ENCODE assay signal across 1 cellular context in the genomic region with DNA sequence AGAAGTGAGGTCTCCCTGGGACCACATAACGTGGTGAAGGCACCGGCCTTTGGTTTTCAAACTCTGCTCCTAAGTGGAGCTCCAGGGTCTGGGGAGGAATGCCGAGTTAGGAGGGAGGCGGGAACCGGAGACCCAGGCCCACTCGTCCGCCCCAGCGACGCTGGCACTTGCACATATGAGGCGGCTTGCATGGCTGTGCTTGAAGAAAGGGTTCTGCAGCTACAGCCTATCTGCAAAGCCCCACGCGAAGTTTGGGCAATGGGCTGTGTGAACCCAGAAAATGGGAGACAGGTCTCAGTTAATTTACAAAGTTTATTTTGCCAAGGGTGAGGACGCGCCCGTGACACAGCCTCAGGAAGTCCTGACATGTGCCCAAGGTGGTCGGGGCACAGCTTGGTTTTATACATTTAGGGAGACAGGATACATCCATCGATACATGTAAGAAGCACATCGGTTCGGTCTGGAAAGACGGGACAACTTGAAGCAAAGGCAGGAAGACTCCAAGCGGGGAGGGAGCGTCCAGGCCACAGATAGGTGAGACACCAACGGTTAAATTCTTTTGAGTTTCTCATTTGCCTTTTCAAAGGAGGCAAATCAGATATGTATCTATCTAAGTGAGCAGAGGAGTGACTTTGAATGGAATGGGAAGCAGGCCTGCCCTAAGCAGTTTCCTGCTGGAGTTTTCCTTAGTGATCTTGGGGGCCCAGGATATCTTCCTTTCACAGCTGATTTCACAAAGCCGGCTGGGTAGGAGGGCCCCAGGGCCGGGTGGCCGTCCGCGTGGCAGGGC.
TF ChIP-seq lines count a peak whose summit lies in the region.

No MANE protein-coding gene starts in this region.

TF ChIP-seq in HepG2, 621 proteins besides CTCF, POLR2A, EP300 and RAD21 (continued from another document and continues in another):
- TF ChIP-seq, protein P1, sequence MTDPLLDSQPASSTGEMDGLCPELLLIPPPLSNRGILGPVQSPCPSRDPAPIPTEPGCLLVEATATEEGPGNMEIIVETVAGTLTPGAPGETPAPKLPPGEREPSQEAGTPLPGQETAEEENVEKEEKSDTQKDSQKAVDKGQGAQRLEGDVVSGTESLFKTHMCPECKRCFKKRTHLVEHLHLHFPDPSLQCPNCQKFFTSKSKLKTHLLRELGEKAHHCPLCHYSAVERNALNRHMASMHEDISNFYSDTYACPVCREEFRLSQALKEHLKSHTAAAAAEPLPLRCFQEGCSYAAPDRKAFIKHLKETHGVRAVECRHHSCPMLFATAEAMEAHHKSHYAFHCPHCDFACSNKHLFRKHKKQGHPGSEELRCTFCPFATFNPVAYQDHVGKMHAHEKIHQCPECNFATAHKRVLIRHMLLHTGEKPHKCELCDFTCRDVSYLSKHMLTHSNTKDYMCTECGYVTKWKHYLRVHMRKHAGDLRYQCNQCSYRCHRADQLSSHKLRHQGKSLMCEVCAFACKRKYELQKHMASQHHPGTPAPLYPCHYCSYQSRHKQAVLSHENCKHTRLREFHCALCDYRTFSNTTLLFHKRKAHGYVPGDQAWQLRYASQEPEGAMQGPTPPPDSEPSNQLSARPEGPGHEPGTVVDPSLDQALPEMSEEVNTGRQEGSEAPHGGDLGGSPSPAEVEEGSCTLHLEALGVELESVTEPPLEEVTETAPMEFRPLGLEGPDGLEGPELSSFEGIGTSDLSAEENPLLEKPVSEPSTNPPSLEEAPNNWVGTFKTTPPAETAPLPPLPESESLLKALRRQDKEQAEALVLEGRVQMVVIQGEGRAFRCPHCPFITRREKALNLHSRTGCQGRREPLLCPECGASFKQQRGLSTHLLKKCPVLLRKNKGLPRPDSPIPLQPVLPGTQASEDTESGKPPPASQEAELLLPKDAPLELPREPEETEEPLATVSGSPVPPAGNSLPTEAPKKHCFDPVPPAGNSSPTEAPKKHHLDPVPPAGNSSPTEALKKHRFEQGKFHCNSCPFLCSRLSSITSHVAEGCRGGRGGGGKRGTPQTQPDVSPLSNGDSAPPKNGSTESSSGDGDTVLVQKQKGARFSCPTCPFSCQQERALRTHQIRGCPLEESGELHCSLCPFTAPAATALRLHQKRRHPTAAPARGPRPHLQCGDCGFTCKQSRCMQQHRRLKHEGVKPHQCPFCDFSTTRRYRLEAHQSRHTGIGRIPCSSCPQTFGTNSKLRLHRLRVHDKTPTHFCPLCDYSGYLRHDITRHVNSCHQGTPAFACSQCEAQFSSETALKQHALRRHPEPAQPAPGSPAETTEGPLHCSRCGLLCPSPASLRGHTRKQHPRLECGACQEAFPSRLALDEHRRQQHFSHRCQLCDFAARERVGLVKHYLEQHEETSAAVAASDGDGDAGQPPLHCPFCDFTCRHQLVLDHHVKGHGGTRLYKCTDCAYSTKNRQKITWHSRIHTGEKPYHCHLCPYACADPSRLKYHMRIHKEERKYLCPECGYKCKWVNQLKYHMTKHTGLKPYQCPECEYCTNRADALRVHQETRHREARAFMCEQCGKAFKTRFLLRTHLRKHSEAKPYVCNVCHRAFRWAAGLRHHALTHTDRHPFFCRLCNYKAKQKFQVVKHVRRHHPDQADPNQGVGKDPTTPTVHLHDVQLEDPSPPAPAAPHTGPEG (CRISPR knock-in tag; IDR thresholded peaks at IDR 0.05) = no peak
- TF ChIP-seq ZFAT (CRISPR knock-in tag; conservative IDR thresholded peaks at IDR 0.05) (peak; percentile 24; the same call in 1 of the 2 replicates), ZBTB21 (CRISPR knock-in tag; IDR thresholded peaks at IDR 0.05) (no peak), MED13 (CRISPR knock-in tag; IDR thresholded peaks at IDR 0.05) (no peak), MTF1 (CRISPR knock-in tag; IDR thresholded peaks at IDR 0.05) (no peak), ZSCAN22 (CRISPR knock-in tag; IDR thresholded peaks at IDR 0.05) (no peak), SATB2 (CRISPR knock-in tag; IDR thresholded peaks at IDR 0.05) (no peak), ZNF790 (CRISPR knock-in tag; IDR thresholded peaks at IDR 0.05; ENCODE audit: borderline replicate concordance) (no peak), THYN1 (CRISPR knock-in tag; IDR thresholded peaks at IDR 0.05; ENCODE audit: borderline replicate concordance, low read depth) (no peak), ZNF562 (CRISPR knock-in tag; IDR thresholded peaks at IDR 0.05; ENCODE audit: borderline replicate concordance) (no peak), ZNF501 (CRISPR knock-in tag; IDR thresholded peaks at IDR 0.05) (no peak; the same call in 1 of the 2 replicates), NCOR1 (IDR thresholded peaks at IDR 0.05; ENCODE audit: borderline replicate concordance, low read length) (no peak), FOXJ3 (CRISPR knock-in tag; IDR thresholded peaks at IDR 0.05; ENCODE audit: borderline replicate concordance) (no peak), ZNF614 (CRISPR knock-in tag; IDR thresholded peaks at IDR 0.05; ENCODE audit: borderline replicate concordance) (0 out of 2 replicates have a peak, but pooled peaks have one; percentile 12), IKZF1 (IDR thresholded peaks at IDR 0.05) (no peak), IRX3 (CRISPR knock-in tag; IDR thresholded peaks at IDR 0.05; ENCODE audit: borderline replicate concordance, low read depth) (no peak), ZKSCAN5 (CRISPR knock-in tag; IDR thresholded peaks at IDR 0.05) (no peak), PRPF4 (IDR thresholded peaks at IDR 0.05; ENCODE audit: low read depth, low read length, poor library complexity, severe bottlenecking) (peak; percentile 61), TAF15 (IDR thresholded peaks at IDR 0.05; ENCODE audit: low read depth, low read length, poor library complexity, severe bottlenecking) (no peak), ZSCAN9 (CRISPR knock-in tag; IDR thresholded peaks at IDR 0.05; ENCODE audit: borderline replicate concordance) (no peak), EZH2 (conservative IDR thresholded peaks at IDR 0.05; ENCODE audit: low read depth, low read length) (no peak), HIVEP1 (CRISPR knock-in tag; IDR thresholded peaks at IDR 0.05) (peak; percentile 17; the same call in 1 of the 2 replicates), KLF6 (CRISPR knock-in tag; IDR thresholded peaks at IDR 0.05) (no peak), AGO1 (IDR thresholded peaks at IDR 0.05; ENCODE audit: low read depth, low read length, poor library complexity, severe bottlenecking) (no peak), CCAR2 (optimal IDR thresholded peaks at IDR 0.05; ENCODE audit: low read depth, low read length) (no peak), ZNF484 (CRISPR knock-in tag; IDR thresholded peaks at IDR 0.05; ENCODE audit: borderline replicate concordance, low read depth) (no peak), PAWR (CRISPR knock-in tag; IDR thresholded peaks at IDR 0.05; ENCODE audit: borderline replicate concordance) (no peak; the same call in 1 of the 2 replicates), ZKSCAN8 (CRISPR knock-in tag; IDR thresholded peaks at IDR 0.05; ENCODE audit: borderline replicate concordance) (no peak), ZFP62 (CRISPR knock-in tag; IDR thresholded peaks at IDR 0.05) (no peak), NFE2 (CRISPR knock-in tag; IDR thresholded peaks at IDR 0.05) (no peak), ZIK1 (CRISPR knock-in tag; IDR thresholded peaks at IDR 0.05; ENCODE audit: borderline replicate concordance, low read depth) (no peak), ATF7-NPFF (CRISPR knock-in tag; IDR thresholded peaks at IDR 0.05; ENCODE audit: low read depth) (no peak), MEIS1 (CRISPR knock-in tag; IDR thresholded peaks at IDR 0.05; ENCODE audit: borderline replicate concordance) (no peak), SNAI1 (CRISPR knock-in tag; IDR thresholded peaks at IDR 0.05; ENCODE audit: borderline replicate concordance) (no peak), ZNF775 (CRISPR knock-in tag; IDR thresholded peaks at IDR 0.05; ENCODE audit: borderline replicate concordance) (no peak), POLR2AphosphoS5 (IDR thresholded peaks at IDR 0.05; ENCODE audit: low read depth, low read length) (0 out of 2 replicates have a peak, but pooled peaks have one; percentile 32), TBL1XR1 (IDR thresholded peaks at IDR 0.05; ENCODE audit: borderline replicate concordance, low read length, partially characterized antibody) (no peak), REXO4 (CRISPR knock-in tag; IDR thresholded peaks at IDR 0.05; ENCODE audit: borderline replicate concordance) (no peak), ATF1 (CRISPR knock-in tag; IDR thresholded peaks at IDR 0.05) (no peak), FOXA3 (CRISPR knock-in tag; IDR thresholded peaks at IDR 0.05) (no peak)
- TF ChIP-seq, protein P2, sequence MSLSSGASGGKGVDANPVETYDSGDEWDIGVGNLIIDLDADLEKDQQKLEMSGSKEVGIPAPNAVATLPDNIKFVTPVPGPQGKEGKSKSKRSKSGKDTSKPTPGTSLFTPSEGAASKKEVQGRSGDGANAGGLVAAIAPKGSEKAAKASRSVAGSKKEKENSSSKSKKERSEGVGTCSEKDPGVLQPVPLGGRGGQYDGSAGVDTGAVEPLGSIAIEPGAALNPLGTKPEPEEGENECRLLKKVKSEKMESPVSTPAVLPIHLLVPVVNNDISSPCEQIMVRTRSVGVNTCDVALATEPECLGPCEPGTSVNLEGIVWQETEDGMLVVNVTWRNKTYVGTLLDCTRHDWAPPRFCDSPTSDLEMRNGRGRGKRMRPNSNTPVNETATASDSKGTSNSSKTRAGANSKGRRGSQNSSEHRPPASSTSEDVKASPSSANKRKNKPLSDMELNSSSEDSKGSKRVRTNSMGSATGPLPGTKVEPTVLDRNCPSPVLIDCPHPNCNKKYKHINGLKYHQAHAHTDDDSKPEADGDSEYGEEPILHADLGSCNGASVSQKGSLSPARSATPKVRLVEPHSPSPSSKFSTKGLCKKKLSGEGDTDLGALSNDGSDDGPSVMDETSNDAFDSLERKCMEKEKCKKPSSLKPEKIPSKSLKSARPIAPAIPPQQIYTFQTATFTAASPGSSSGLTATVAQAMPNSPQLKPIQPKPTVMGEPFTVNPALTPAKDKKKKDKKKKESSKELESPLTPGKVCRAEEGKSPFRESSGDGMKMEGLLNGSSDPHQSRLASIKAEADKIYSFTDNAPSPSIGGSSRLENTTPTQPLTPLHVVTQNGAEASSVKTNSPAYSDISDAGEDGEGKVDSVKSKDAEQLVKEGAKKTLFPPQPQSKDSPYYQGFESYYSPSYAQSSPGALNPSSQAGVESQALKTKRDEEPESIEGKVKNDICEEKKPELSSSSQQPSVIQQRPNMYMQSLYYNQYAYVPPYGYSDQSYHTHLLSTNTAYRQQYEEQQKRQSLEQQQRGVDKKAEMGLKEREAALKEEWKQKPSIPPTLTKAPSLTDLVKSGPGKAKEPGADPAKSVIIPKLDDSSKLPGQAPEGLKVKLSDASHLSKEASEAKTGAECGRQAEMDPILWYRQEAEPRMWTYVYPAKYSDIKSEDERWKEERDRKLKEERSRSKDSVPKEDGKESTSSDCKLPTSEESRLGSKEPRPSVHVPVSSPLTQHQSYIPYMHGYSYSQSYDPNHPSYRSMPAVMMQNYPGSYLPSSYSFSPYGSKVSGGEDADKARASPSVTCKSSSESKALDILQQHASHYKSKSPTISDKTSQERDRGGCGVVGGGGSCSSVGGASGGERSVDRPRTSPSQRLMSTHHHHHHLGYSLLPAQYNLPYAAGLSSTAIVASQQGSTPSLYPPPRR (CRISPR knock-in tag; IDR thresholded peaks at IDR 0.05; ENCODE audit: borderline replicate concordance) = no peak; the same call in 1 of the 2 replicates
- TF ChIP-seq, protein P3, sequence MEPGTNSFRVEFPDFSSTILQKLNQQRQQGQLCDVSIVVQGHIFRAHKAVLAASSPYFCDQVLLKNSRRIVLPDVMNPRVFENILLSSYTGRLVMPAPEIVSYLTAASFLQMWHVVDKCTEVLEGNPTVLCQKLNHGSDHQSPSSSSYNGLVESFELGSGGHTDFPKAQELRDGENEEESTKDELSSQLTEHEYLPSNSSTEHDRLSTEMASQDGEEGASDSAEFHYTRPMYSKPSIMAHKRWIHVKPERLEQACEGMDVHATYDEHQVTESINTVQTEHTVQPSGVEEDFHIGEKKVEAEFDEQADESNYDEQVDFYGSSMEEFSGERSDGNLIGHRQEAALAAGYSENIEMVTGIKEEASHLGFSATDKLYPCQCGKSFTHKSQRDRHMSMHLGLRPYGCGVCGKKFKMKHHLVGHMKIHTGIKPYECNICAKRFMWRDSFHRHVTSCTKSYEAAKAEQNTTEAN (CRISPR knock-in tag; conservative IDR thresholded peaks at IDR 0.05) = peak; percentile 8; the same call in 1 of the 2 replicates
- TF ChIP-seq, protein P4, sequence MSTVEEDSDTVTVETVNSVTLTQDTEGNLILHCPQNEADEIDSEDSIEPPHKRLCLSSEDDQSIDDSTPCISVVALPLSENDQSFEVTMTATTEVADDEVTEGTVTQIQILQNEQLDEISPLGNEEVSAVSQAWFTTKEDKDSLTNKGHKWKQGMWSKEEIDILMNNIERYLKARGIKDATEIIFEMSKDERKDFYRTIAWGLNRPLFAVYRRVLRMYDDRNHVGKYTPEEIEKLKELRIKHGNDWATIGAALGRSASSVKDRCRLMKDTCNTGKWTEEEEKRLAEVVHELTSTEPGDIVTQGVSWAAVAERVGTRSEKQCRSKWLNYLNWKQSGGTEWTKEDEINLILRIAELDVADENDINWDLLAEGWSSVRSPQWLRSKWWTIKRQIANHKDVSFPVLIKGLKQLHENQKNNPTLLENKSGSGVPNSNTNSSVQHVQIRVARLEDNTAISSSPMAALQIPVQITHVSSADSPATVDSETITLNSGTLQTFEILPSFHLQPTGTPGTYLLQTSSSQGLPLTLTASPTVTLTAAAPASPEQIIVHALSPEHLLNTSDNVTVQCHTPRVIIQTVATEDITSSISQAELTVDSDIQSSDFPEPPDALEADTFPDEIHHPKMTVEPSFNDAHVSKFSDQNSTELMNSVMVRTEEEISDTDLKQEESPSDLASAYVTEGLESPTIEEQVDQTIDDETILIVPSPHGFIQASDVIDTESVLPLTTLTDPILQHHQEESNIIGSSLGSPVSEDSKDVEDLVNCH (CRISPR knock-in tag; IDR thresholded peaks at IDR 0.05) = no peak
- TF ChIP-seq, protein P5, sequence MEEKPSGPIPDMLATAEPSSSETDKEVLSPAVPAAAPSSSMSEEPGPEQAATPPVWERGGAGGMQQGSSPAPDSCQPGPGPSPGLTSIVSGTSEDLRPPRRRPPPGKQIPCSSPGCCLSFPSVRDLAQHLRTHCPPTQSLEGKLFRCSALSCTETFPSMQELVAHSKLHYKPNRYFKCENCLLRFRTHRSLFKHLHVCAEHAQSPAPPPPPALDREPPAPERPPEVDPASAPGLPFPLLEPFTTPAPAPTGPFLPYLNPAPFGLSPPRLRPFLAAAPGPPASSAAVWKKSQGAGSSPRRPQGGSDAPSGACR (CRISPR knock-in tag; IDR thresholded peaks at IDR 0.05) = no peak
- TF ChIP-seq, protein P6, sequence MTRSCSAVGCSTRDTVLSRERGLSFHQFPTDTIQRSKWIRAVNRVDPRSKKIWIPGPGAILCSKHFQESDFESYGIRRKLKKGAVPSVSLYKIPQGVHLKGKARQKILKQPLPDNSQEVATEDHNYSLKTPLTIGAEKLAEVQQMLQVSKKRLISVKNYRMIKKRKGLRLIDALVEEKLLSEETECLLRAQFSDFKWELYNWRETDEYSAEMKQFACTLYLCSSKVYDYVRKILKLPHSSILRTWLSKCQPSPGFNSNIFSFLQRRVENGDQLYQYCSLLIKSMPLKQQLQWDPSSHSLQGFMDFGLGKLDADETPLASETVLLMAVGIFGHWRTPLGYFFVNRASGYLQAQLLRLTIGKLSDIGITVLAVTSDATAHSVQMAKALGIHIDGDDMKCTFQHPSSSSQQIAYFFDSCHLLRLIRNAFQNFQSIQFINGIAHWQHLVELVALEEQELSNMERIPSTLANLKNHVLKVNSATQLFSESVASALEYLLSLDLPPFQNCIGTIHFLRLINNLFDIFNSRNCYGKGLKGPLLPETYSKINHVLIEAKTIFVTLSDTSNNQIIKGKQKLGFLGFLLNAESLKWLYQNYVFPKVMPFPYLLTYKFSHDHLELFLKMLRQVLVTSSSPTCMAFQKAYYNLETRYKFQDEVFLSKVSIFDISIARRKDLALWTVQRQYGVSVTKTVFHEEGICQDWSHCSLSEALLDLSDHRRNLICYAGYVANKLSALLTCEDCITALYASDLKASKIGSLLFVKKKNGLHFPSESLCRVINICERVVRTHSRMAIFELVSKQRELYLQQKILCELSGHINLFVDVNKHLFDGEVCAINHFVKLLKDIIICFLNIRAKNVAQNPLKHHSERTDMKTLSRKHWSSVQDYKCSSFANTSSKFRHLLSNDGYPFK (CRISPR knock-in tag; IDR thresholded peaks at IDR 0.05; ENCODE audit: borderline replicate concordance) = no peak; the same call in 1 of the 2 replicates
